10 cellular contexts compared by ENCODE assay signal in genomic region chr12:132342322-132342721, GRCh38. TPM values are rescaled to one million over a fixed set of nuclear protein-coding genes. Genes with fewer than 3 reads are reported as not detected.
A peak's percentile ranks its signal among the peaks of the same experiment; 100 is the strongest.
DNase-seq lines count a peak whose midpoint lies in the region; ATAC-seq and TF ChIP-seq lines count a peak whose summit lies in the region.
"Had no signal": no experiment of that assay in that cellular context is flagged by ENCODE, and none has a peak within 500 bp of the region (broad histone marks: within the 10 kb centered on the region; RNA-seq: fewer than 3 reads in every experiment).

No MANE protein-coding gene starts in this region.

- POLR2A ChIA-PET in A673 (lab: Charles Lee; ENCODE audit: low non-redundant PET): no interaction called here
- POLR2A ChIA-PET in Panc1 (lab: Charles Lee): no interaction called here
- POLR2A ChIA-PET in activated CD4-positive, alpha-beta T cell treated with anti-CD3 and anti-CD28 coated beads for 36 hours (lab: Charles Lee): no interaction called here

- intact Hi-C loops in A673 (cut with micrococcal nuclease; ENCODE audit: unreplicated experiment) (no loop called here), Panc1 (cut with micrococcal nuclease; ENCODE audit: unreplicated experiment) (no loop called here)
- intact Hi-C loops in activated CD4-positive, alpha-beta T cell treated with anti-CD3 and anti-CD28 coated beads for 36 hours (cut with DNase I, micrococcal nuclease): no loop called here

- H3K36me3 ChIP-seq in A673 (ENCODE audit: insufficient read depth, low read length, poor library complexity, severe bottlenecking) (no peaks in the 10 kb centered on the region), Panc1 (ENCODE audit: control insufficient read depth, insufficient read depth, low read length) (no peaks in the 10 kb centered on the region)

- H3K27me3 Mint-ChIP-seq in activated CD4-positive, alpha-beta T cell treated with anti-CD3 and anti-CD28 coated beads for 36 hours: peaks cover 18% of the 10 kb centered on the region

- peak; percentile 38 for DNase-seq in A673 (ENCODE audit: low spot score)
- DNase-seq in Panc1 (ENCODE audit: low read depth, low spot score): no peak
- DNase-seq in iPS DF 19.7 (ENCODE audit: low read depth, low spot score): peak; percentile 33
- no peak for DNase-seq in activated CD4-positive, alpha-beta T cell treated with anti-CD3 and anti-CD28 coated beads for 36 hours
- no peak for DNase-seq in stimulated activated CD4-positive, alpha-beta T cell treated with anti-CD3 and anti-CD28 coated beads, Interleukin-2, amount 100 ng/mL, for 48 hours
- no peak for DNase-seq in H4 (ENCODE audit: low spot score)
- DNase-seq: NCI-H1436 treated with DMSO at 0.1 percent for 48 hours had no signal

- H3K9me3 Mint-ChIP-seq in activated CD4-positive, alpha-beta T cell treated with anti-CD3 and anti-CD28 coated beads for 36 hours (ENCODE audit: low read depth): no peaks in the 10 kb centered on the region

- no peak overlapping the region for H3K27ac Mint-ChIP-seq in activated CD4-positive, alpha-beta T cell treated with anti-CD3 and anti-CD28 coated beads for 36 hours

- H3K9me3 ChIP-seq in A673 (ENCODE audit: low read depth, low read length, poor library complexity, severe bottlenecking): no peaks in the 10 kb centered on the region
- H3K9me3 ChIP-seq in Panc1 (ENCODE audit: control insufficient read depth, insufficient read depth, low read depth, low read length): no peaks in the 10 kb centered on the region

- no peaks in the 10 kb centered on the region for H3K36me3 Mint-ChIP-seq in activated CD4-positive, alpha-beta T cell treated with anti-CD3 and anti-CD28 coated beads for 36 hours (ENCODE audit: low read depth)

- CTCF ChIA-PET in A673 (lab: Charles Lee): no interaction called here
- CTCF ChIA-PET in Panc1 (lab: Charles Lee): no interaction called here
- CTCF ChIA-PET in activated CD4-positive, alpha-beta T cell treated with anti-CD3 and anti-CD28 coated beads for 36 hours (lab: Charles Lee): no interaction called here

- no peaks in the 10 kb centered on the region for H3K4me1 Mint-ChIP-seq in activated CD4-positive, alpha-beta T cell treated with anti-CD3 and anti-CD28 coated beads for 36 hours

- peak; percentile 31 for TF ChIP-seq CTCF in A673 (conservative IDR thresholded peaks at IDR 0.05; ENCODE audit: low read depth, low read length)
- 0 out of 3 replicates have a peak, but pooled peaks have one; percentile 20 for TF ChIP-seq CTCF in GM12872 (IDR thresholded peaks at IDR 0.05; ENCODE audit: insufficient read depth, low read depth, low read length)
- no peak; the same call in 1 of the 2 replicates for TF ChIP-seq CTCF in Panc1 (IDR thresholded peaks at IDR 0.05)

- ATAC-seq in Panc1 (peak; percentile 75), GM18870 (IDR thresholded peaks at IDR 0.05; ENCODE audit: unreplicated experiment) (no peak)
- ATAC-seq in activated CD4-positive, alpha-beta T cell treated with anti-CD3 and anti-CD28 coated beads for 36 hours: no peak

- peaks cover 15% of the 10 kb centered on the region for H3K4me1 ChIP-seq in A673 (ENCODE audit: insufficient read depth, low read length, poor library complexity, severe bottlenecking)
- no peaks in the 10 kb centered on the region for H3K4me1 ChIP-seq in Panc1 (ENCODE audit: control insufficient read depth, insufficient read depth, low read length)

- H3K4me3 ChIP-seq in A673 (ENCODE audit: low read depth, low read length, poor library complexity, severe bottlenecking) (no peak overlapping the region), Panc1 (ENCODE audit: low read depth in 2 of 2, low read length in 2 of 2) (no peak overlapping the region)
- H3K4me3 ChIP-seq: lung had no signal

- peaks cover 8% of the 10 kb centered on the region for H3K27me3 ChIP-seq in A673 (replicated peaks; ENCODE audit: insufficient read depth, low read depth, low read length, poor library complexity)
- no peaks in the 10 kb centered on the region; the same call in 1 of the 2 replicates for H3K27me3 ChIP-seq in Panc1 (ENCODE audit: control insufficient read depth, insufficient read depth, low read length)

- BruUV-seq in A673 (replicated peaks; lab: Mats Ljungman, UMichigan): no TSS peak
- BruUV-seq in Panc1 (replicated peaks; lab: Mats Ljungman, UMichigan): no TSS peak

- in situ Hi-C loops in Panc1 (cut with HindIII; ENCODE audit: low pct_unique_long_range_greater_than_20kb, low sequenced_read_pairs): no loop called here

- H3K27ac ChIP-seq in A673 (ENCODE audit: low read depth, low read length, poor library complexity, severe bottlenecking): no peak overlapping the region
- no peak overlapping the region for H3K27ac ChIP-seq in Panc1 (ENCODE audit: low read length)

- H3K4me3 Mint-ChIP-seq in activated CD4-positive, alpha-beta T cell treated with anti-CD3 and anti-CD28 coated beads for 36 hours: no peak overlapping the region

RNA-seq across cellular contexts. Expression of gene GALNT9, which starts 12.9 kb away (rescaled TPM):
- total RNA-seq in A673 (2021): 3.9 and 7.4 TPM in 2 replicates
- total RNA-seq in Panc1 (2021; ENCODE audit: unreplicated experiment): 0.33 TPM
- polyA plus RNA-seq in Panc1 (2012; ENCODE audit: insufficient read length): 0.67 TPM
- total RNA-seq in activated CD4-positive, alpha-beta T cell treated with anti-CD3 and anti-CD28 coated beads for 36 hours: under 1 TPM in 1 of 2 experiments, not detected in 1; 0.30 TPM
- total RNA-seq in H4 (2014; rRNA removed; shearing (Covaris generic)): 1.2 and 1.7 TPM in 2 replicates

Comparison
In these comparisons a context has a peak if more than half of its experiments do, and no peak if none do; other contexts are left out.
1. DNase-seq: peak in A673 (single experiment) and iPS DF 19.7 (single experiment); none in Panc1 (single experiment), activated CD4-positive, alpha-beta T cell treated with anti-CD3 and anti-CD28 coated beads for 36 hours (single experiment), stimulated activated CD4-positive, alpha-beta T cell treated with anti-CD3 and anti-CD28 coated beads, Interleukin-2, amount 100 ng/mL, for 48 hours (0 of 2) and H4 (single experiment).